ENCODE assay signal across 8 cellular contexts in the genomic region with DNA sequence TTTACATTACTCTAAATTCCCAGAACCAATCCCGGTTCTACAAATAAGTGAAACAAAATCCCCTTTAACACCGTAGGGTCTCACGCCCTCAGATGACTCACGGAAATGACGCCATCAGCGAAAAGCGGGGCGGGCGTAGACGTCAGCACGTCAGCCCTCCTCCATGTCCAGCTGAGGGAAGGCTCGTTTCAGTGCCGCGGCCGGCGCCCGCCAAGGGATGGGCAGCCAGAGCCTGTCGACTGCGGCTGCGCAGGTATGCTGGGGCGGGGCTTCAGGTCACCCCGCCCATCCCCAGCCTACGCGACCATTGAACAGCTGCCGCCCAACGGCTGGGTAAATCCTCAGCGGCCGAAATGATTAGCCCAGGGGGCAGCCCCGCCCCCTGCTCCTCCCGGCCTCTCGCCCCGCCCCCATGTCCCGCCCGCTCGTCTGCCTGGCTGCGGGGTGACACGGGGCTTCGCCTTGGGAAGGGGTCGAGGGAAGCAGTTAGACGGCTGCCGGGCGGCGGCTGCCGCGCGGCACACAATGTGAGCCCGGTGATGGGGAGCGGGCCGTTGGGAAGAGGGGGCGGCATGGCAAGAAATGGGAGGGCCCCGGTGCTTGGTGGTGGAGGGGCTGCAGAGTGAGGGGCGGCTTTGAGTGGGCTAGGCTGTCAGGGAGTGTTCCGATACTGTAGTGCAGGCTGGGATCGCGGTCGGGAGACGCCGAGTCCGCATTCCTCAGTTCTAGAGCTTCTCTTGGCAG. TPM values are rescaled to one million over a fixed set of nuclear protein-coding genes. Genes with fewer than 3 reads are reported as not detected.
DNase-seq lines count a peak whose midpoint lies in the region; ATAC-seq and FAIRE-seq lines count a peak whose summit lies in the region.

A gene (plus strand): TSS at position 420 of the 744 bp plus-strand sequence. CDS start 1,510 bp downstream, outside the sequence.

- CTCF ChIA-PET in activated CD4-positive, alpha-beta T cell treated with anti-CD3 and anti-CD28 coated beads for 36 hours (lab: Charles Lee), result interaction anchor here (1.1 kb wide), 1 partner anchor 32 kb away, joined by 3 read pairs; no protein-coding TSS in a partner anchor

- FAIRE-seq in colon (lab: Jason Lieb, UNC), result peak; percentile 69

- peak within 1 kb of the TSS; percentile 89 for H3K27ac Mint-ChIP-seq in activated CD4-positive, alpha-beta T cell treated with anti-CD3 and anti-CD28 coated beads for 36 hours

- POLR2A ChIA-PET in activated CD4-positive, alpha-beta T cell treated with anti-CD3 and anti-CD28 coated beads for 36 hours (lab: Charles Lee), result interaction anchor here (0.5 to 1.0 kb wide), 5 partner anchors 16 to 1736 kb away, joined by 3 to 4 read pairs (median 3); a partner anchor contains a TSS

- H3K4me3 Mint-ChIP-seq in activated CD4-positive, alpha-beta T cell treated with anti-CD3 and anti-CD28 coated beads for 36 hours, result peak within 1 kb of the TSS; percentile 93

- peaks cover 2% of the 10 kb centered on the region for H3K36me3 Mint-ChIP-seq in activated CD4-positive, alpha-beta T cell treated with anti-CD3 and anti-CD28 coated beads for 36 hours (ENCODE audit: low read depth)

- intact Hi-C loops in activated CD4-positive, alpha-beta T cell treated with anti-CD3 and anti-CD28 coated beads for 36 hours (cut with DNase I, micrococcal nuclease), result loop anchor here (1.0 to 5.0 kb wide), 13 partner anchors 103 to 1372 kb away; a partner anchor contains a TSS

- no peaks in the 10 kb centered on the region for H3K27me3 Mint-ChIP-seq in activated CD4-positive, alpha-beta T cell treated with anti-CD3 and anti-CD28 coated beads for 36 hours

- DNase-seq in Ammon's horn (ENCODE audit: low spot score) (peak; percentile 99), GM19238 (ENCODE audit: insufficient read length, low spot score) (peak; percentile 82), NCI-H524 (lab: John Stamatoyannopoulos, UW) (peak; percentile 89 to 97), kidney glomerular epithelial cell (lab: John Stamatoyannopoulos, UW) (peak; percentile 98)
- DNase-seq in activated CD4-positive, alpha-beta T cell treated with anti-CD3 and anti-CD28 coated beads for 36 hours, result peak; percentile 98
- DNase-seq in stimulated activated CD4-positive, alpha-beta T cell treated with anti-CD3 and anti-CD28 coated beads, Interleukin-1b, Interleukin-23, amount 100 ng/mL, for 1 hour (ENCODE audit: low read depth in 2 of 2), result peak; percentile 90 to 96

- H3K9me3 Mint-ChIP-seq in activated CD4-positive, alpha-beta T cell treated with anti-CD3 and anti-CD28 coated beads for 36 hours (ENCODE audit: low read depth), result no peaks in the 10 kb centered on the region

- H3K4me1 Mint-ChIP-seq in activated CD4-positive, alpha-beta T cell treated with anti-CD3 and anti-CD28 coated beads for 36 hours, result peaks cover 32% of the 10 kb centered on the region

- peak; percentile 96 for ATAC-seq in HG03442 (IDR thresholded peaks at IDR 0.05; ENCODE audit: unreplicated experiment)
- ATAC-seq in activated CD4-positive, alpha-beta T cell treated with anti-CD3 and anti-CD28 coated beads for 36 hours, result peak; percentile 96

RNA-seq across cellular contexts. Expression of the gene that starts here (rescaled TPM):
- 10 to 100 TPM in 1 of 2 experiments, 1 to 10 TPM in 1; 8.2 to 13.0 TPM for total RNA-seq in activated CD4-positive, alpha-beta T cell treated with anti-CD3 and anti-CD28 coated beads for 36 hours

Comparison
In these comparisons a context has a peak if more than half of its experiments do, and no peak if none do; other contexts are left out.
1. Peak in every context shown above with its lines: DNase-seq and ATAC-seq.